In genomic region chr2:48365476-48365875, GRCh38 we compare ENCODE assay signal across 22 cellular contexts. TPM values are rescaled to one million over a fixed set of nuclear protein-coding genes. Genes with fewer than 3 reads are reported as not detected.
DNase-seq lines count a peak whose midpoint lies in the region; ATAC-seq, FAIRE-seq and TF ChIP-seq lines count a peak whose summit lies in the region.
"Had no signal": no experiment of that assay in that cellular context is flagged by ENCODE, and none has a peak within 500 bp of the region (broad histone marks: within the 10 kb centered on the region; RNA-seq: fewer than 3 reads in every experiment).

No MANE protein-coding gene starts in this region.

- H3K4me1 Mint-ChIP-seq in CD8-positive, alpha-beta memory T cell: peaks cover 32 to 53% (median 43%) of the 10 kb centered on the region in 3 donors

- POLR2A ChIA-PET in HepG2 (lab: Yijun Ruan, JAX): no interaction called here
- POLR2A ChIA-PET in CD8-positive, alpha-beta memory T cell (lab: Charles Lee): no interaction called here

- peak overlapping the region in 6 of 8 donors; percentile 6 to 61 (median 40) for H3K27ac Mint-ChIP-seq in CD8-positive, alpha-beta memory T cell
- H3K27ac Mint-ChIP-seq: B cell had no signal

- TF ChIP-seq CTCF in HepG2 (CRISPR knock-in tag; IDR thresholded peaks at IDR 0.05): no peak
- TF ChIP-seq CTCF in right lobe of liver (IDR thresholded peaks at IDR 0.05): no peak

- TF ChIP-seq POLR2A in HepG2 (IDR thresholded peaks at IDR 0.05; ENCODE audit: insufficient read depth in 1 of 2, low read depth in 2 of 2, low read length in 2 of 2): no peak
- no peak for TF ChIP-seq POLR2A in right lobe of liver (IDR thresholded peaks at IDR 0.05)

- H3K36me3 Mint-ChIP-seq in CD8-positive, alpha-beta memory T cell: peaks cover 3 to 64% (median 15%) of the 10 kb centered on the region in 3 donors

- TF ChIP-seq RAD21 in HepG2 (CRISPR knock-in tag; IDR thresholded peaks at IDR 0.05): no peak

- H3K4me3 Mint-ChIP-seq in CD8-positive, alpha-beta memory T cell: no peak overlapping the region
- H3K4me3 Mint-ChIP-seq: B cell, CD14-positive monocyte had no signal

- H3K27me3 ChIP-seq in HepG2 (ENCODE audit: control insufficient read depth in 1 of 2, insufficient read depth in 2 of 2, low read length in 2 of 2): no peaks in the 10 kb centered on the region
- H3K27me3 ChIP-seq in right lobe of liver: no peaks in the 10 kb centered on the region
- H3K27me3 ChIP-seq in CD8-positive, alpha-beta memory T cell (ENCODE audit: insufficient read depth, low read length, poor library complexity, severe bottlenecking): no peaks in the 10 kb centered on the region

- intact Hi-C loops in HepG2 (cut with micrococcal nuclease; ENCODE audit: unreplicated experiment) (loop anchor here (2.0 kb wide), 1 partner anchor 15 kb away; no protein-coding TSS in a partner anchor), right lobe of liver (cut with DNase I) (no loop called here), posterior cingulate gyrus (cut with DNase I) (no loop called here), posterior vena cava (cut with DNase I) (no loop called here)

- no peak overlapping the region for H3K4me3 ChIP-seq in HepG2 (replicated peaks in 1 of 3; ENCODE audit: insufficient read depth in 1 of 3, low read depth in 2 of 3, low read length in 3 of 3)
- no peak overlapping the region for H3K4me3 ChIP-seq in right lobe of liver
- no peak overlapping the region for H3K4me3 ChIP-seq in CD8-positive, alpha-beta memory T cell (ENCODE audit: low read length)

- WGBS in HepG2 (ENCODE audit: low lambda C conversion rate): 57% methylated on average over 2 of the region's 2 CpGs
- WGBS in right lobe of liver (ENCODE audit: insufficient coverage, low coverage, low lambda C conversion rate, missing lambda C conversion rate): 62% methylated on average over 2 of the region's 2 CpGs

- CTCF ChIA-PET in HepG2 (lab: Yijun Ruan, JAX; ENCODE audit: low intra/inter-chr PET ratio, low total read pairs): no interaction called here
- CTCF ChIA-PET in CD8-positive, alpha-beta memory T cell (lab: Charles Lee): interaction anchor here (1.3 kb wide), 1 partner anchor 258 kb away, joined by 4 read pairs; no protein-coding TSS in a partner anchor

- H3K27ac ChIP-seq in HepG2 (ENCODE audit: extremely low read length, insufficient read depth, low read length) (no peak overlapping the region), right lobe of liver (no peak overlapping the region)
- no peak overlapping the region for H3K27ac ChIP-seq in CD8-positive, alpha-beta memory T cell (ENCODE audit: low read depth, low read length)

- no peak overlapping the region for H3K4me2 ChIP-seq in HepG2 (ENCODE audit: low read depth, low read length)
- H3K4me2 ChIP-seq: SK-N-SH had no signal

- H2AFZ ChIP-seq in HepG2 (ENCODE audit: low read length): no peak overlapping the region

- H3K79me2 ChIP-seq in HepG2 (ENCODE audit: insufficient read depth, low read length): peaks cover 4% of the 10 kb centered on the region

- BruUV-seq in HepG2 (replicated peaks; lab: Mats Ljungman, UMichigan): no TSS peak

- no peaks in the 10 kb centered on the region for H3K9me3 Mint-ChIP-seq in CD8-positive, alpha-beta memory T cell

- DNase-seq in HepG2 (ENCODE audit: low spot score) (no peak), right lobe of liver (no peak), kidney tubule cell (ENCODE audit: low spot score) (peak; percentile 55), posterior cingulate gyrus (no peak), posterior vena cava (ENCODE audit: low spot score) (no peak)
- no peak for DNase-seq in CD8-positive, alpha-beta memory T cell
- DNase-seq: COR-L47, DMS53, Karpas-422, NCI-H1092, NCI-H1417 treated with DMSO at 0.1 percent for 48 hours, NCI-H1694 treated with DMSO at 0.1 percent for 48 hours, NCI-H2081, NCI-H226, NCI-H524, NCI-H774, SK-N-SH had no signal

- in situ Hi-C loops in HepG2 (cut with HindIII; ENCODE audit: extremely low pct_ligation_motif_present, low pct_unique_long_range_greater_than_20kb): no loop called here

- peaks cover 13% of the 10 kb centered on the region for H3K4me1 ChIP-seq in HepG2 (ENCODE audit: insufficient read depth, low read length)
- peaks cover 0 to 5% (median 0%) of the 10 kb centered on the region in 4 donors for H3K4me1 ChIP-seq in right lobe of liver
- H3K4me1 ChIP-seq in CD8-positive, alpha-beta memory T cell (ENCODE audit: insufficient read depth, low read length): peaks cover 10% of the 10 kb centered on the region

- H3K36me3 ChIP-seq in HepG2 (replicated peaks in 1 of 2; ENCODE audit: control insufficient read depth in 1 of 2, insufficient read depth in 2 of 2, low read length in 2 of 2) (peaks cover 8 to 45% of the 10 kb centered on the region in 2 experiments), right lobe of liver (peaks cover 0 to 7% (median 0%) of the 10 kb centered on the region in 4 donors)
- no peaks in the 10 kb centered on the region for H3K36me3 ChIP-seq in CD8-positive, alpha-beta memory T cell (ENCODE audit: insufficient read depth, low read length)

- no peak overlapping the region for H3K9ac ChIP-seq in HepG2 (ENCODE audit: insufficient read depth, low read depth, low read length)
- H3K9ac ChIP-seq: SK-N-SH had no signal

- ATAC-seq in HepG2: 0 out of 3 replicates have a peak, but pooled peaks have one; percentile 13
- ATAC-seq in right lobe of liver: no peak
- no peak for ATAC-seq in HG02798 (IDR thresholded peaks at IDR 0.05; ENCODE audit: poor library complexity, unreplicated experiment)

- H3K9me3 ChIP-seq in HepG2 (ENCODE audit: low read length) (no peaks in the 10 kb centered on the region), right lobe of liver (no peaks in the 10 kb centered on the region)
- no peaks in the 10 kb centered on the region for H3K9me3 ChIP-seq in CD8-positive, alpha-beta memory T cell (ENCODE audit: low read length)
- H3K9me3 ChIP-seq: SK-N-SH had no signal

- no peaks in the 10 kb centered on the region for H3K27me3 Mint-ChIP-seq in CD8-positive, alpha-beta memory T cell
- H3K27me3 Mint-ChIP-seq: B cell had no signal

- TF ChIP-seq EP300 in HepG2 (IDR thresholded peaks at IDR 0.05; ENCODE audit: low read depth in 2 of 2, low read length in 2 of 2) (no peak), HepG2 (CRISPR knock-in tag; IDR thresholded peaks at IDR 0.05; ENCODE audit: borderline replicate concordance) (no peak)

- no peaks in the 10 kb centered on the region; the same call in 1 of the 2 replicates for H4K20me1 ChIP-seq in HepG2 (ENCODE audit: insufficient read depth, low read length)

- no peak for FAIRE-seq in HepG2 (lab: Jason Lieb, UNC)
- FAIRE-seq: H54, RCC 7860 had no signal

TF ChIP-seq in HepG2, 621 proteins besides CTCF, POLR2A, EP300 and RAD21:
- TF ChIP-seq CERS6 (CRISPR knock-in tag; IDR thresholded peaks at IDR 0.05) (no peak), ZNF430 (CRISPR knock-in tag; IDR thresholded peaks at IDR 0.05) (no peak), MEIS2 (CRISPR knock-in tag; IDR thresholded peaks at IDR 0.05) (no peak), NFYC (CRISPR knock-in tag; IDR thresholded peaks at IDR 0.05) (no peak), ZNF136 (CRISPR knock-in tag; IDR thresholded peaks at IDR 0.05; ENCODE audit: low read depth) (no peak), ZFP36L1 (CRISPR knock-in tag; IDR thresholded peaks at IDR 0.05) (no peak), ATF4 (CRISPR knock-in tag; IDR thresholded peaks at IDR 0.05) (no peak)

RNA-seq across cellular contexts. Expression of gene FOXN2, which starts 51.0 kb away (rescaled TPM):
- total RNA-seq in HepG2 (2016; rRNA removed; fragmentation: Illumina TruSeq; extraction: Trizol) (41.9 and 64.2 TPM in 2 replicates), right lobe of liver (10 to 100 TPM; 13.4 to 25.8 (median 19.0) TPM), posterior vena cava (10 to 100 TPM; 25.2 to 26.6 TPM)
- total RNA-seq in HepG2 (2016; cell fraction: cytosol; rRNA removed; fragmentation: Illumina TruSeq; extraction: Trizol; ENCODE audit: low read depth): 55.0 and 65.0 TPM in 2 replicates
- 40.3 and 60.7 TPM in 2 replicates for total RNA-seq in HepG2 (2016; cell fraction: insoluble cytoplasmic fraction; rRNA removed; fragmentation: Illumina TruSeq; extraction: Trizol)
- total RNA-seq in HepG2 (2016; cell fraction: membrane; rRNA removed; fragmentation: Illumina TruSeq; extraction: Trizol): 38.6 and 41.7 TPM in 2 replicates
- total RNA-seq in HepG2 (2016; cell fraction: nucleus; rRNA removed; fragmentation: Illumina TruSeq; extraction: Trizol): 36.1 and 36.8 TPM in 2 replicates
- polyA plus RNA-seq in HepG2 (2011; rRNA removed): 20.7 and 23.5 TPM in 2 replicates
- polyA plus RNA-seq in HepG2 (2011; cell fraction: cytosol; rRNA removed): 9.1 and 13.6 TPM in 2 replicates
- 16.6 and 19.6 TPM in 2 replicates for polyA plus RNA-seq in HepG2 (2011; cell fraction: nucleus; rRNA removed)
- polyA plus RNA-seq in HepG2 (2012): 23.3 and 23.5 TPM in 2 replicates
- polyA plus RNA-seq in HepG2 (2016; cell fraction: cytosol; fragmentation: Illumina TruSeq; extraction: Trizol; ENCODE audit: low read depth): 0.71 and 1.4 TPM in 2 replicates
- 19.8 and 21.3 TPM in 2 replicates for polyA plus RNA-seq in HepG2 (2016; cell fraction: insoluble cytoplasmic fraction; fragmentation: Illumina TruSeq; extraction: Trizol; ENCODE audit: low read depth)
- 2.1 and 2.4 TPM in 2 replicates for polyA plus RNA-seq in HepG2 (2016; cell fraction: membrane; fragmentation: Illumina TruSeq; extraction: Trizol; ENCODE audit: low read depth)
- 27.3 and 30.6 TPM in 2 replicates for polyA plus RNA-seq in HepG2 (2016; cell fraction: nucleus; fragmentation: Illumina TruSeq; extraction: Trizol; ENCODE audit: insufficient read depth, low read depth)
- polyA minus RNA-seq in HepG2 (2011; rRNA and poly(A)+ RNA removed; ENCODE audit: low replicate concordance): 15.0 and 23.6 TPM in 2 replicates
- polyA minus RNA-seq in HepG2 (2011; cell fraction: cytosol; rRNA and poly(A)+ RNA removed): 35.9 and 43.0 TPM in 2 replicates
- 93.5 and 119 TPM in 2 replicates for polyA minus RNA-seq in HepG2 (2011; cell fraction: nucleus; rRNA and poly(A)+ RNA removed)
- 10 to 100 TPM; 56.7 TPM for total RNA-seq in CD8-positive, alpha-beta memory T cell
- 41.6 TPM for polyA plus RNA-seq in CD8-positive, alpha-beta memory T cell
